Comparison of ENCODE assay signal across 8 cellular contexts in genomic region chr14:65824285-65824977, GRCh38.
DNase-seq lines count a peak whose midpoint lies in the region; FAIRE-seq and TF ChIP-seq lines count a peak whose summit lies in the region.

No MANE protein-coding gene starts in this region.

- peaks cover 8% of the 10 kb centered on the region for H3K4me1 Mint-ChIP-seq in neural progenitor cell

- H4K20me1 ChIP-seq in neural progenitor cell (ENCODE audit: low read depth), result no peaks in the 10 kb centered on the region

- H3K27me3 Mint-ChIP-seq in neural progenitor cell (ENCODE audit: insufficient read depth, low read depth), result peaks cover 4% of the 10 kb centered on the region

- H3K9me3 Mint-ChIP-seq in neural progenitor cell, result no peaks in the 10 kb centered on the region

- intact Hi-C loops in esophagus squamous epithelium (cut with DNase I) (loop anchor here (5.0 to 10.0 kb wide), 2 partner anchors 407 to 660 kb away; no protein-coding TSS in a partner anchor), testis (cut with DNase I; ENCODE audit: low total_unique reads) (loop anchor here (10.0 kb wide), 2 partner anchors 410 to 660 kb away; partner anchors contain the start of gene FUT8)

- no peaks in the 10 kb centered on the region for H3K79me2 ChIP-seq in neural progenitor cell (ENCODE audit: low read depth)

- H3K4me3 ChIP-seq in esophagus squamous epithelium, result no peak overlapping the region
- H3K4me3 ChIP-seq in neural progenitor cell, result no peak overlapping the region
- no peak overlapping the region for H3K4me3 ChIP-seq in testis

- H3K36me3 Mint-ChIP-seq in neural progenitor cell, result no peaks in the 10 kb centered on the region

- H3K9me3 ChIP-seq in esophagus squamous epithelium (no peaks in the 10 kb centered on the region), neural progenitor cell (ENCODE audit: low read depth) (no peaks in the 10 kb centered on the region), testis (no peaks in the 10 kb centered on the region)

- H3K36me3 ChIP-seq in esophagus squamous epithelium (no peaks in the 10 kb centered on the region), neural progenitor cell (no peaks in the 10 kb centered on the region), testis (ENCODE audit: low read depth, missing control alignments) (no peaks in the 10 kb centered on the region)

- no peak for TF ChIP-seq POLR2A in GM12891 (IDR thresholded peaks at IDR 0.05; ENCODE audit: low read depth, low read length)
- TF ChIP-seq POLR2A in esophagus squamous epithelium (IDR thresholded peaks at IDR 0.05), result no peak
- no peak for TF ChIP-seq POLR2A in testis (IDR thresholded peaks at IDR 0.05)

- DNase-seq in GM12891 (ENCODE audit: insufficient read length, low spot score), result peak; percentile 43
- DNase-seq in HS-5 (ENCODE audit: low read depth), result peak; percentile 32
- peak; percentile 74 for DNase-seq in NOMO-1 treated with DMSO at 0.1 percent for 48 hours (lab: John Stamatoyannopoulos, UW; ENCODE audit: unreplicated experiment)
- peak; percentile 43 for DNase-seq in activated T-cell treated with anti-CD3 and anti-CD28 coated beads for 24 hours (ENCODE audit: low read depth)
- DNase-seq in esophagus squamous epithelium (lab: John Stamatoyannopoulos, UW), result no peak
- DNase-seq in neural progenitor cell (ENCODE audit: low spot score), result peak; percentile 79
- peak; percentile 57 for DNase-seq in testis

- no peak overlapping the region for H3K4me2 ChIP-seq in neural progenitor cell

- H3K27me3 ChIP-seq in esophagus squamous epithelium, result peaks cover 0 to 52% (median 0%) of the 10 kb centered on the region in 4 donors
- no peaks in the 10 kb centered on the region for H3K27me3 ChIP-seq in neural progenitor cell
- H3K27me3 ChIP-seq in testis, result no peaks in the 10 kb centered on the region

- no peak overlapping the region for H3K27ac ChIP-seq in esophagus squamous epithelium
- H3K27ac ChIP-seq in neural progenitor cell, result no peak overlapping the region
- no peak overlapping the region for H3K27ac ChIP-seq in testis

- H3K4me3 Mint-ChIP-seq in neural progenitor cell, result no peak overlapping the region

- TF ChIP-seq CTCF in esophagus squamous epithelium (IDR thresholded peaks at IDR 0.05) (peak; percentile 85 to 95 (median 89)), neural progenitor cell (IDR thresholded peaks at IDR 0.05) (peak; percentile 99), testis (IDR thresholded peaks at IDR 0.05) (peak; percentile 77 to 96 (median 89))

- H3K9ac ChIP-seq in neural progenitor cell, result no peak overlapping the region

- H3K4me1 ChIP-seq in esophagus squamous epithelium (no peaks in the 10 kb centered on the region), neural progenitor cell (peaks cover 43% of the 10 kb centered on the region), testis (no peaks in the 10 kb centered on the region)

- 19 to 24% methylated on average over 4 of the region's 4 CpGs for WGBS in esophagus squamous epithelium, 2 donors
- WGBS in testis, 2 donors, result 39 to 44% methylated on average over 4 of the region's 4 CpGs

- no peak overlapping the region for H3K27ac Mint-ChIP-seq in neural progenitor cell

- FAIRE-seq in A204.1 (lab: Jason Lieb, UNC) (peak; percentile 89), GM12891 (lab: Jason Lieb, UNC) (peak; percentile 95)

- peaks cover 40% of the 10 kb centered on the region for H3F3A ChIP-seq in neural progenitor cell (ENCODE audit: low read depth)

- no peak overlapping the region for H2AFZ ChIP-seq in neural progenitor cell (replicated peaks)

TF ChIP-seq in GM12891, 5 proteins besides CTCF, POLR2A, EP300 and RAD21:
- TF ChIP-seq SPI1 (IDR thresholded peaks at IDR 0.05; ENCODE audit: low read depth, low read length), result no peak
- TF ChIP-seq PAX5 (IDR thresholded peaks at IDR 0.05; ENCODE audit: insufficient read depth, low read length, severe bottlenecking), result no peak
- no peak for TF ChIP-seq POU2F2 (IDR thresholded peaks at IDR 0.05; ENCODE audit: low read depth, low read length)
- TF ChIP-seq TAF1 (IDR thresholded peaks at IDR 0.05; ENCODE audit: low read depth, low read length), result no peak
- TF ChIP-seq POLR2AphosphoS5 (IDR thresholded peaks at IDR 0.05; ENCODE audit: low read depth, low read length), result no peak
